ENCODE assay signal across 22 cellular contexts in genomic region chr18:77550625-77551024, GRCh38.
A peak's percentile ranks its signal among the peaks of the same experiment; 100 is the strongest.
DNase-seq lines count a peak whose midpoint lies in the region; ATAC-seq and TF ChIP-seq lines count a peak whose summit lies in the region.
"Had no signal": no experiment of that assay in that cellular context is flagged by ENCODE, and none has a peak within 500 bp of the region (broad histone marks: within the 10 kb centered on the region; RNA-seq: fewer than 3 reads in every experiment).

No MANE protein-coding gene starts in this region.

- H3K4me1 Mint-ChIP-seq in stimulated activated naive B cell treated with anti-CD40 and anti-IgM and Interleukin-4, amounts not matched to agents 10 μg/mL and 1 μg/mL and 100 μg/mL, for 72 hours = no peaks in the 10 kb centered on the region
- H3K4me1 Mint-ChIP-seq: B cell; CD4-positive, CD25-positive, alpha-beta regulatory T cell had no signal

- H3K36me3 ChIP-seq in heart left ventricle (no peaks in the 10 kb centered on the region), right atrium auricular region (no peaks in the 10 kb centered on the region), esophagus muscularis mucosa (no peaks in the 10 kb centered on the region), gastrocnemius medialis (no peaks in the 10 kb centered on the region)
- H3K36me3 ChIP-seq: BLaER1 had no signal

- H3K4me3 ChIP-seq in heart left ventricle (no peak overlapping the region), right atrium auricular region (no peak overlapping the region), esophagus muscularis mucosa (no peak overlapping the region), gastrocnemius medialis (no peak overlapping the region)
- H3K4me3 ChIP-seq: BLaER1, GM12878, GM23248 had no signal

- 56 to 72% (median 67%) methylated on average over 5 of the region's 5 CpGs for WGBS in heart left ventricle, 4 donors
- WGBS in esophagus muscularis mucosa = 67% methylated on average over 5 of the region's 5 CpGs

- ATAC-seq in heart left ventricle (peak in 3 of 4 donors; percentile 39 to 86 (median 74)), left ventricle myocardium superior (peak; percentile 80), gastrocnemius medialis (peak; percentile 46 to 72)
- ATAC-seq in stimulated activated naive B cell treated with anti-CD40 and anti-IgM and Interleukin-4, amounts not matched to agents 10 μg/mL and 1 μg/mL and 100 μg/mL, for 72 hours (replicated peaks) = no peak
- ATAC-seq: CD8-positive, alpha-beta T cell; GM12878 had no signal

- peaks cover 0 to 1% of the 10 kb centered on the region in 2 donors for H3K9me3 Mint-ChIP-seq in stimulated activated naive B cell treated with anti-CD40 and anti-IgM and Interleukin-4, amounts not matched to agents 10 μg/mL and 1 μg/mL and 100 μg/mL, for 72 hours
- H3K9me3 Mint-ChIP-seq: CD4-positive, CD25-positive, alpha-beta regulatory T cell; CD8-positive, alpha-beta T cell had no signal

- TF ChIP-seq CTCF in heart left ventricle (IDR thresholded peaks at IDR 0.05) (no peak), right atrium auricular region (IDR thresholded peaks at IDR 0.05) (no peak), esophagus muscularis mucosa (IDR thresholded peaks at IDR 0.05) (no peak), gastrocnemius medialis (IDR thresholded peaks at IDR 0.05 in 4 of 5, conservative IDR thresholded peaks at IDR 0.05 in 1 of 5) (no peak)

- peaks cover 0 to 8% of the 10 kb centered on the region in 2 donors for H3K27me3 Mint-ChIP-seq in stimulated activated naive B cell treated with anti-CD40 and anti-IgM and Interleukin-4, amounts not matched to agents 10 μg/mL and 1 μg/mL and 100 μg/mL, for 72 hours

- H3K9me3 ChIP-seq in heart left ventricle = no peaks in the 10 kb centered on the region
- no peaks in the 10 kb centered on the region for H3K9me3 ChIP-seq in right atrium auricular region
- H3K9me3 ChIP-seq in esophagus muscularis mucosa = no peaks in the 10 kb centered on the region
- H3K9me3 ChIP-seq in gastrocnemius medialis = no peaks in the 10 kb centered on the region
- H3K9me3 ChIP-seq: BLaER1, Caco-2 had no signal

- H3K27ac Mint-ChIP-seq in stimulated activated naive B cell treated with anti-CD40 and anti-IgM and Interleukin-4, amounts not matched to agents 10 μg/mL and 1 μg/mL and 100 μg/mL, for 72 hours = no peak overlapping the region
- H3K27ac Mint-ChIP-seq: B cell; CD4-positive, CD25-positive, alpha-beta regulatory T cell; CD8-positive, alpha-beta T cell had no signal

- H3K27ac ChIP-seq in heart left ventricle = peak overlapping the region in 2 of 12 donors; percentile 14 to 29
- H3K27ac ChIP-seq in right atrium auricular region = no peak overlapping the region
- H3K27ac ChIP-seq in esophagus muscularis mucosa (replicated peaks in 1 of 4) = no peak overlapping the region
- no peak overlapping the region for H3K27ac ChIP-seq in gastrocnemius medialis
- H3K27ac ChIP-seq: BLaER1, C4-2B, GM23248 had no signal

- no peak for TF ChIP-seq POLR2A in heart left ventricle (IDR thresholded peaks at IDR 0.05)
- no peak for TF ChIP-seq POLR2A in esophagus muscularis mucosa (IDR thresholded peaks at IDR 0.05; ENCODE audit: low read depth)
- no peak for TF ChIP-seq POLR2A in gastrocnemius medialis (IDR thresholded peaks at IDR 0.05)

- intact Hi-C loops in heart left ventricle (cut with DNase I) (no loop called here), esophagus muscularis mucosa (cut with DNase I) (no loop called here), left ventricle myocardium superior (cut with micrococcal nuclease) (no loop called here), gastrocnemius medialis (cut with DNase I; ENCODE audit: low total_unique reads) (no loop called here)

- H3K27me3 ChIP-seq in heart left ventricle (no peaks in the 10 kb centered on the region), right atrium auricular region (no peaks in the 10 kb centered on the region), esophagus muscularis mucosa (no peaks in the 10 kb centered on the region), gastrocnemius medialis (no peaks in the 10 kb centered on the region)
- H3K27me3 ChIP-seq: BLaER1 had no signal

- DNase-seq in heart left ventricle (peak in 1 of 5 donors; percentile 33), right atrium auricular region (ENCODE audit: low spot score) (no peak), esophagus muscularis mucosa (ENCODE audit: extremely low spot score) (peak; percentile 75), left ventricle myocardium superior (no peak), gastrocnemius medialis (peak in 1 of 2 donors; percentile 19), hippocampal formation (lab: John Stamatoyannopoulos, UW) (no peak), NCI-H2107 (lab: John Stamatoyannopoulos, UW) (no peak)
- DNase-seq in stimulated activated naive B cell treated with anti-CD40 and anti-IgM and Interleukin-4, amounts not matched to agents 10 μg/mL and 1 μg/mL and 100 μg/mL, for 72 hours = no peak
- DNase-seq: Caco-2; CD4-positive, CD25-positive, alpha-beta regulatory T cell; CD8-positive, alpha-beta T cell; DMS153; DMS79; EL; GDM1; GM23248; H7; HCEC 1CT had no signal

- no peak for TF ChIP-seq EP300 in esophagus muscularis mucosa (IDR thresholded peaks at IDR 0.05)

- H3K4me3 Mint-ChIP-seq in stimulated activated naive B cell treated with anti-CD40 and anti-IgM and Interleukin-4, amounts not matched to agents 10 μg/mL and 1 μg/mL and 100 μg/mL, for 72 hours = no peak overlapping the region
- H3K4me3 Mint-ChIP-seq: B cell; CD4-positive, CD25-positive, alpha-beta regulatory T cell; CD8-positive, alpha-beta T cell had no signal

- H3K4me1 ChIP-seq in heart left ventricle (peaks cover 0 to 8% (median 0%) of the 10 kb centered on the region in 12 donors), right atrium auricular region (no peaks in the 10 kb centered on the region), esophagus muscularis mucosa (no peaks in the 10 kb centered on the region), gastrocnemius medialis (no peaks in the 10 kb centered on the region)
- H3K4me1 ChIP-seq: Caco-2 had no signal

- H3K36me3 Mint-ChIP-seq in stimulated activated naive B cell treated with anti-CD40 and anti-IgM and Interleukin-4, amounts not matched to agents 10 μg/mL and 1 μg/mL and 100 μg/mL, for 72 hours = no peaks in the 10 kb centered on the region
- H3K36me3 Mint-ChIP-seq: CD4-positive, CD25-positive, alpha-beta regulatory T cell; CD8-positive, alpha-beta T cell had no signal

- in situ Hi-C loops in gastrocnemius medialis (cut with MboI; ENCODE audit: low sequenced_read_pairs in 4 of 4) = loop anchor here in 1 of 4 donors (25.0 kb wide), 1 partner anchor 88 kb away; no protein-coding TSS in a partner anchor

Comparison
In these comparisons a context has a peak if more than half of its experiments do, and no peak if none do; other contexts are left out.
1. ATAC-seq: peak in heart left ventricle (3 of 4), left ventricle myocardium superior (single experiment) and gastrocnemius medialis (2 of 2); none in stimulated activated naive B cell treated with anti-CD40 and anti-IgM and Interleukin-4, amounts not matched to agents 10 μg/mL and 1 μg/mL and 100 μg/mL, for 72 hours (0 of 2).